19 cellular contexts compared by ENCODE assay signal in the genomic region with DNA sequence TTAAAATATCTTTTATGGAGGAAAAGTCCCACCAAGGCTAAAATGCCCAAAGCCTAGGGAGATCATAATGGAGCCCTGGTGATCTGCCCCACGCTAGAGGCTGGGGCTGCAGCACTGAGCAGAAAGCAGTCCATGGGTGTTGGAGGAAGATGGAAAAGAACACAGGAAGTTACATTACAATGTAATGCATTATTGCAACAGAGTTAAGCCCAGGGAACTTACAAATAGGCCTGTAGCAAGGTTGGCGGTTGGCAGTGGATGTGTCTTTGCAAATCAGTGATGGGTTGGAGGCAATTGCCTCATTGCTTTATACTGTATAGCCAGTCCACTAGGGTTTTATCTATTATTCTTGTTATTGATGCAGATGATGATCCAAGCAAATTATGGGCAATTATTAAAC.
DNase-seq lines count a peak whose midpoint lies in the region; ATAC-seq, FAIRE-seq and TF ChIP-seq lines count a peak whose summit lies in the region.
"Had no signal": no experiment of that assay in that cellular context is flagged by ENCODE, and none has a peak within 500 bp of the region (broad histone marks: within the 10 kb centered on the region; RNA-seq: fewer than 3 reads in every experiment).

No MANE protein-coding gene starts in this region.

- H3K9me3 Mint-ChIP-seq in activated T-helper 1 cell treated with anti-CD3 and anti-CD28 coated beads, Interleukin-12 subunit alpha, Interleukin-12 subunit beta, Interleukin-2, Interleukin-4 antibody, amounts not matched to agents 30 ng/mL and 10 ng/mL and 1 ng/mL, durations not matched to agents 14 hours and 24 hours and 36 hours, result no peaks in the 10 kb centered on the region

- H3K27ac ChIP-seq in right lobe of liver (no peak overlapping the region), HepG2 (ENCODE audit: extremely low read length, insufficient read depth, low read length) (no peak overlapping the region), upper lobe of right lung (no peak overlapping the region)
- H3K27ac ChIP-seq: SJCRH30 had no signal

- H3K9ac ChIP-seq in HepG2 (ENCODE audit: insufficient read depth, low read depth, low read length), result no peak overlapping the region

- H3K4me3 Mint-ChIP-seq in activated T-helper 1 cell treated with anti-CD3 and anti-CD28 coated beads, Interleukin-12 subunit alpha, Interleukin-12 subunit beta, Interleukin-2, Interleukin-4 antibody, amounts not matched to agents 30 ng/mL and 10 ng/mL and 1 ng/mL, durations not matched to agents 14 hours and 24 hours and 36 hours, result no peak overlapping the region

- H3K9me3 ChIP-seq in right lobe of liver (no peaks in the 10 kb centered on the region), HepG2 (ENCODE audit: low read length) (peaks cover 41% of the 10 kb centered on the region; the same call in 1 of the 2 replicates), upper lobe of right lung (no peaks in the 10 kb centered on the region)
- H3K9me3 ChIP-seq: SJCRH30 had no signal

- 53% methylated on average over 2 of the region's 2 CpGs for WGBS in right lobe of liver (ENCODE audit: insufficient coverage, low coverage, low lambda C conversion rate, missing lambda C conversion rate)
- WGBS in HepG2 (ENCODE audit: low lambda C conversion rate), result 3% methylated on average over 2 of the region's 2 CpGs

- TF ChIP-seq CTCF in right lobe of liver (IDR thresholded peaks at IDR 0.05), result no peak
- no peak for TF ChIP-seq CTCF in HepG2 (CRISPR knock-in tag; IDR thresholded peaks at IDR 0.05)
- no peak for TF ChIP-seq CTCF in upper lobe of right lung (IDR thresholded peaks at IDR 0.05)

- no peaks in the 10 kb centered on the region for H3K4me1 ChIP-seq in right lobe of liver
- no peaks in the 10 kb centered on the region for H3K4me1 ChIP-seq in HepG2 (ENCODE audit: insufficient read depth, low read length)
- no peaks in the 10 kb centered on the region for H3K4me1 ChIP-seq in upper lobe of right lung
- H3K4me1 ChIP-seq: SJCRH30 had no signal

- no peak for DNase-seq in right lobe of liver
- DNase-seq in HepG2 (ENCODE audit: low spot score), result no peak
- peak; percentile 88 for DNase-seq in SKM-1 treated with dmso at 0.1 percent for 144 hours (lab: John Stamatoyannopoulos, UW; ENCODE audit: unreplicated experiment)
- peak; percentile 26 for DNase-seq in fibroblast of gingiva (ENCODE audit: low read depth)
- DNase-seq in upper lobe of right lung, result no peak
- DNase-seq in effector CD4-positive, alpha-beta T cell, result no peak
- DNase-seq in activated T-helper 1 cell treated with anti-CD3 and anti-CD28 coated beads, Interleukin-12 subunit alpha, Interleukin-12 subunit beta, Interleukin-2, Interleukin-4 antibody, amounts not matched to agents 30 ng/mL and 10 ng/mL and 1 ng/mL, durations not matched to agents 14 hours and 24 hours and 36 hours (ENCODE audit: low spot score), result no peak
- DNase-seq: 8988T, C1 segment of cervical spinal cord, Calu3, KBM-7, NCI-H1417, NCI-H1930, NCI-H2171 treated with DMSO at 0.1 percent for 48 hours, NCI-H774, SJCRH30 had no signal

- H3K27ac Mint-ChIP-seq in activated T-helper 1 cell treated with anti-CD3 and anti-CD28 coated beads, Interleukin-12 subunit alpha, Interleukin-12 subunit beta, Interleukin-2, Interleukin-4 antibody, amounts not matched to agents 30 ng/mL and 10 ng/mL and 1 ng/mL, durations not matched to agents 14 hours and 24 hours and 36 hours, result no peak overlapping the region

- FAIRE-seq in HepG2 (lab: Jason Lieb, UNC), result no peak
- FAIRE-seq: GM12891, GM19239 had no signal

- H3K4me2 ChIP-seq in HepG2 (ENCODE audit: low read depth, low read length), result no peak overlapping the region

- no peaks in the 10 kb centered on the region for H3K4me1 Mint-ChIP-seq in activated T-helper 1 cell treated with anti-CD3 and anti-CD28 coated beads, Interleukin-12 subunit alpha, Interleukin-12 subunit beta, Interleukin-2, Interleukin-4 antibody, amounts not matched to agents 30 ng/mL and 10 ng/mL and 1 ng/mL, durations not matched to agents 14 hours and 24 hours and 36 hours (ENCODE audit: low read depth)

- no peaks in the 10 kb centered on the region for H3K27me3 Mint-ChIP-seq in activated T-helper 1 cell treated with anti-CD3 and anti-CD28 coated beads, Interleukin-12 subunit alpha, Interleukin-12 subunit beta, Interleukin-2, Interleukin-4 antibody, amounts not matched to agents 30 ng/mL and 10 ng/mL and 1 ng/mL, durations not matched to agents 14 hours and 24 hours and 36 hours (ENCODE audit: insufficient read depth)

- no peak for TF ChIP-seq EP300 in HepG2 (IDR thresholded peaks at IDR 0.05; ENCODE audit: low read depth in 2 of 2, low read length in 2 of 2)
- no peak for TF ChIP-seq EP300 in HepG2 (CRISPR knock-in tag; IDR thresholded peaks at IDR 0.05; ENCODE audit: borderline replicate concordance)

- no peak overlapping the region for H2AFZ ChIP-seq in HepG2 (ENCODE audit: low read length)

- CTCF ChIA-PET in HepG2 (lab: Yijun Ruan, JAX; ENCODE audit: low intra/inter-chr PET ratio, low total read pairs), result no interaction called here

- ATAC-seq in right lobe of liver (peak in 3 of 4 donors; percentile 42 to 47 (median 43)), HepG2 (no peak), upper lobe of right lung (peak; percentile 80), GM18907 (IDR thresholded peaks at IDR 0.05; ENCODE audit: unreplicated experiment) (no peak)

- H3K36me3 ChIP-seq in right lobe of liver, result no peaks in the 10 kb centered on the region
- H3K36me3 ChIP-seq in HepG2 (replicated peaks in 1 of 2; ENCODE audit: control insufficient read depth in 1 of 2, insufficient read depth in 2 of 2, low read length in 2 of 2), result no peaks in the 10 kb centered on the region
- H3K36me3 ChIP-seq in upper lobe of right lung, result no peaks in the 10 kb centered on the region
- H3K36me3 ChIP-seq: SJCRH30 had no signal

- in situ Hi-C loops in HepG2 (cut with HindIII; ENCODE audit: extremely low pct_ligation_motif_present, low pct_unique_long_range_greater_than_20kb), result no loop called here

- no peaks in the 10 kb centered on the region for H3K79me2 ChIP-seq in HepG2 (ENCODE audit: insufficient read depth, low read length)

- no TSS peak for BruUV-seq in HepG2 (replicated peaks; lab: Mats Ljungman, UMichigan)

- no peaks in the 10 kb centered on the region for H3K36me3 Mint-ChIP-seq in activated T-helper 1 cell treated with anti-CD3 and anti-CD28 coated beads, Interleukin-12 subunit alpha, Interleukin-12 subunit beta, Interleukin-2, Interleukin-4 antibody, amounts not matched to agents 30 ng/mL and 10 ng/mL and 1 ng/mL, durations not matched to agents 14 hours and 24 hours and 36 hours (ENCODE audit: low read depth)

- H4K20me1 ChIP-seq in HepG2 (ENCODE audit: insufficient read depth, low read length), result no peaks in the 10 kb centered on the region

- no peak for TF ChIP-seq POLR2A in right lobe of liver (IDR thresholded peaks at IDR 0.05)
- TF ChIP-seq POLR2A in HepG2 (IDR thresholded peaks at IDR 0.05; ENCODE audit: insufficient read depth in 1 of 2, low read depth in 2 of 2, low read length in 2 of 2), result no peak

- POLR2A ChIA-PET in HepG2 (lab: Yijun Ruan, JAX), result no interaction called here

- no peak for TF ChIP-seq RAD21 in HepG2 (CRISPR knock-in tag; IDR thresholded peaks at IDR 0.05)

- intact Hi-C loops in right lobe of liver (cut with DNase I), result no loop called here
- intact Hi-C loops in HepG2 (cut with micrococcal nuclease; ENCODE audit: unreplicated experiment), result no loop called here
- intact Hi-C loops in upper lobe of right lung (cut with DNase I), result no loop called here
- intact Hi-C loops in activated T-helper 1 cell treated with anti-CD3 and anti-CD28 coated beads, Interleukin-12 subunit alpha, Interleukin-12 subunit beta, Interleukin-2, Interleukin-4 antibody, amounts not matched to agents 30 ng/mL and 10 ng/mL and 1 ng/mL, durations not matched to agents 14 hours and 24 hours and 36 hours (cut with micrococcal nuclease), result no loop called here

- H3K27me3 ChIP-seq in right lobe of liver, result no peaks in the 10 kb centered on the region
- H3K27me3 ChIP-seq in HepG2 (ENCODE audit: control insufficient read depth in 1 of 2, insufficient read depth in 2 of 2, low read length in 2 of 2), result no peaks in the 10 kb centered on the region; a peak in 1 of 5 replicates
- H3K27me3 ChIP-seq in upper lobe of right lung, result no peaks in the 10 kb centered on the region
- H3K27me3 ChIP-seq: SJCRH30 had no signal

- no peak overlapping the region for H3K4me3 ChIP-seq in right lobe of liver
- no peak overlapping the region for H3K4me3 ChIP-seq in HepG2 (replicated peaks in 1 of 3; ENCODE audit: insufficient read depth in 1 of 3, low read depth in 2 of 3, low read length in 3 of 3)
- H3K4me3 ChIP-seq in upper lobe of right lung, result no peak overlapping the region
- H3K4me3 ChIP-seq: SJCRH30 had no signal

TF ChIP-seq in HepG2, 621 proteins besides CTCF, POLR2A, EP300 and RAD21:
- TF ChIP-seq ZNF224 (CRISPR knock-in tag; IDR thresholded peaks at IDR 0.05) (no peak), ARID2 (CRISPR knock-in tag; IDR thresholded peaks at IDR 0.05; ENCODE audit: borderline replicate concordance) (no peak), KDM4B (CRISPR knock-in tag; IDR thresholded peaks at IDR 0.05) (no peak), ZNF788 (CRISPR knock-in tag; IDR thresholded peaks at IDR 0.05; ENCODE audit: borderline replicate concordance) (no peak), WIZ (CRISPR knock-in tag; IDR thresholded peaks at IDR 0.05) (no peak), ZFP36L1 (CRISPR knock-in tag; IDR thresholded peaks at IDR 0.05) (no peak), ETV5 (CRISPR knock-in tag; IDR thresholded peaks at IDR 0.05; ENCODE audit: borderline replicate concordance) (no peak), ZNF768 (CRISPR knock-in tag; IDR thresholded peaks at IDR 0.05) (no peak), ZNF589 (CRISPR knock-in tag; conservative IDR thresholded peaks at IDR 0.05) (no peak), ZNF232 (CRISPR knock-in tag; IDR thresholded peaks at IDR 0.05; ENCODE audit: borderline replicate concordance) (no peak), KMT2A (CRISPR knock-in tag; IDR thresholded peaks at IDR 0.05) (no peak)
- TF ChIP-seq, protein P1, sequence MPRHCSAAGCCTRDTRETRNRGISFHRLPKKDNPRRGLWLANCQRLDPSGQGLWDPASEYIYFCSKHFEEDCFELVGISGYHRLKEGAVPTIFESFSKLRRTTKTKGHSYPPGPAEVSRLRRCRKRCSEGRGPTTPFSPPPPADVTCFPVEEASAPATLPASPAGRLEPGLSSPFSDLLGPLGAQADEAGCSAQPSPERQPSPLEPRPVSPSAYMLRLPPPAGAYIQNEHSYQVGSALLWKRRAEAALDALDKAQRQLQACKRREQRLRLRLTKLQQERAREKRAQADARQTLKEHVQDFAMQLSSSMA (CRISPR knock-in tag; IDR thresholded peaks at IDR 0.05), result no peak

Comparison
In these comparisons a context has a peak if more than half of its experiments do, and no peak if none do; other contexts are left out.
1. ATAC-seq: peak in right lobe of liver (3 of 4) and upper lobe of right lung (single experiment); none in HepG2 (single experiment) and GM18907 (single experiment).
2. DNase-seq: peak in SKM-1 treated with dmso at 0.1 percent for 144 hours (single experiment) and fibroblast of gingiva (single experiment); none in right lobe of liver (0 of 3), HepG2 (single experiment), upper lobe of right lung (single experiment), effector CD4-positive, alpha-beta T cell (single experiment) and activated T-helper 1 cell treated with anti-CD3 and anti-CD28 coated beads, Interleukin-12 subunit alpha, Interleukin-12 subunit beta, Interleukin-2, Interleukin-4 antibody, amounts not matched to agents 30 ng/mL and 10 ng/mL and 1 ng/mL, durations not matched to agents 14 hours and 24 hours and 36 hours (single experiment).